In the genomic region with DNA sequence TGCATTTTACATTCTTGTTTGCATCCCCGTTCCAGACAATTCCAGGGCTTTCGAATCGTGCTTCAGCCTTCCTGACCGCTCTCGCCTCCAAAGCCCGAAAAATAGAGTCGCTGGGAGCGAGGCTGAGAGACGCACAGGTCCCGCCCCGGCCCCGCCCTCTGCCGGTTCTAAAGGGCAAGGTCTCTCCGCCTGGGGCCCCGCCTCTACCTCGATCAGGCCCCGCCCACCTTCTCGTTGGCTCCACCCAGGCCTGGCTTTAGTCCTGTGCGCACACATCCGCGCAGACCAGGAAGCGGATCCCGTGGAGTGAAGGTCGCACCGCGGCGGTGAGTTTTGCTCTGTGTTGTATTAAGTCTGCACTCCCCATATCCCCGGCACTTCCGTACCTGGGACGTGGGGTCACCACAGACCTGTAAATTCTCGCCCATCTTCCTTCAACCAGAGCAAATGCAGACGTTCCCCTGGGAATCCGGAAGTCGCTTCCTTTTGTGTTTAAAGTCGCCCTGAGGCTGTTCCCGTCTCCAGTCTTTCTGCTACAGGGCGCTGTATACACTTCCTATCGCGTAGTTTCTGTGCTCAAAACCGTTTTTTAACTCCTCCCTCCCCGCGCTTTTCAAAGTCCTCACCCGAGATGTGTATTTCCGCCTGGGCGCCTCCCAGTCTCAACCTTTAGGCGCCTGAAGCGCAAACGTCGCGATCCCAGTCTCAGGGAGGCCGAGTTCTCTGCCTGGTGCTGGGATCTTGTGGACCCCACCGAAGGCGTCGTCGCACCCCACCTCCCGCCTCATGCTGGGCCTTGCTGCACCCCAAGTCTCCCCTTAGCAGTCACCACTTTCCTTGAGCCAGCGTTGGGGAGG, we compare ENCODE assay signal across 8 cellular contexts. TPM values are rescaled to one million over a fixed set of nuclear protein-coding genes. Genes with fewer than 3 reads are reported as not detected.
DNase-seq lines count a peak whose midpoint lies in the region; ATAC-seq and TF ChIP-seq lines count a peak whose summit lies in the region.

A gene (plus strand): TSS at position 283 of the 857 bp plus-strand sequence. CDS start 3,861 bp downstream, outside the sequence.

- H3K27me3 ChIP-seq in mononuclear cell (ENCODE audit: insufficient read depth, low read length): no peaks in the 10 kb centered on the region

- TF ChIP-seq CTCF in AG10803 (conservative IDR thresholded peaks at IDR 0.05; ENCODE audit: low read length): no peak; the same call in 1 of the 2 replicates
- TF ChIP-seq CTCF in epithelial cell of esophagus (IDR thresholded peaks at IDR 0.05; ENCODE audit: insufficient read depth, low read depth, low read length, missing control alignments): no peak

- DNase-seq in AG10803 (ENCODE audit: low read depth): peak; percentile 87
- peak; percentile 77 to 81 for DNase-seq in NOMO-1 (lab: John Stamatoyannopoulos, UW; ENCODE audit: unreplicated experiment in 2 of 2)
- DNase-seq in activated T-cell treated with anti-CD3 and anti-CD28 coated beads for 24 hours (ENCODE audit: low read depth): peak; percentile 93
- DNase-seq in epithelial cell of esophagus (ENCODE audit: low read depth): peak; percentile 93
- peak; percentile 83 to 89 for DNase-seq in stimulated activated CD8-positive, alpha-beta memory T cell treated with anti-CD3 and anti-CD28 coated beads, Interleukin-2, amount 100 ng/mL, for 48 hours (ENCODE audit: low read depth in 2 of 2)

- peaks cover 16% of the 10 kb centered on the region for H3K9me3 ChIP-seq in mononuclear cell (ENCODE audit: low read depth, low read length)

- H3K4me3 ChIP-seq in AG10803 (ENCODE audit: low read length) (peak within 1 kb of the TSS; percentile 97), epithelial cell of esophagus (ENCODE audit: low read length) (peak within 1 kb of the TSS; percentile 97), mononuclear cell (ENCODE audit: low read length) (peak within 1 kb of the TSS; percentile 78)

- ATAC-seq in GM19043 (IDR thresholded peaks at IDR 0.05; ENCODE audit: low read depth, unreplicated experiment) (peak; percentile 89), HG03439 (IDR thresholded peaks at IDR 0.05; ENCODE audit: unreplicated experiment) (peak; percentile 86)

- H3K4me1 ChIP-seq in mononuclear cell (ENCODE audit: insufficient read depth, low read length): peaks cover 14% of the 10 kb centered on the region

RNA-seq across cellular contexts. Expression of the gene that starts here (rescaled TPM):
- 9.3 TPM for total RNA-seq in mononuclear cell

Comparison
In these comparisons a context has a peak if more than half of its experiments do, and no peak if none do; other contexts are left out.
1. Peak in every context shown above with its lines: DNase-seq, ATAC-seq and H3K4me3 ChIP-seq.